In genomic region chr3:43954321-43954720, GRCh38 we compare ENCODE assay signal across 26 cellular contexts.
"Had no signal": no experiment of that assay in that cellular context is flagged by ENCODE, and none has a peak within 500 bp of the region (broad histone marks: within the 10 kb centered on the region; RNA-seq: fewer than 3 reads in every experiment).

No MANE protein-coding gene starts in this region.

- DNase-seq: activated CD4-positive, alpha-beta T cell treated with anti-CD3 and anti-CD28 coated beads for 48 hours; activated CD4-positive, alpha-beta T cell treated with anti-CD3 and anti-CD28 coated beads, Interleukin-2, amount 50 U/mL, for 48 hours; activated CD8-positive, alpha-beta memory T cell treated with anti-CD3 and anti-CD28 coated beads for 24 hours; activated effector memory CD4-positive, alpha-beta T cell treated with Interleukin-2 at 50 U/mL for 16 hours; activated naive CD4-positive, alpha-beta T cell treated with Interleukin-2 at 50 U/mL for 16 hours; aorta; cerebellar nuclear complex; dorsolateral prefrontal cortex; heart right ventricle; left lung; lower lobe of right lung; mesendoderm; right lobe of liver; stimulated activated CD4-positive, alpha-beta T cell treated with anti-CD3 and anti-CD28 coated beads, Interleukin-15, amount 100 ng/mL, for 24 hours; stimulated activated CD4-positive, alpha-beta T cell treated with anti-CD3 and anti-CD28 coated beads, Interleukin-2, amount 100 ng/mL, for 24 hours; stimulated activated naive B cell treated with anti-CD40 and anti-IgM and Interleukin-4, amounts not matched to agents 10 μg/mL and 1 μg/mL and 100 μg/mL, for 72 hours; stomach; tibial artery had no signal

- H3K36me3 ChIP-seq: cardiac muscle cell, esophagus muscularis mucosa, heart right ventricle, left lung, lower lobe of right lung, right lobe of liver, stomach, tibial artery had no signal

- H3K4me3 ChIP-seq: cardiac muscle cell, coronary artery, dorsolateral prefrontal cortex, esophagus muscularis mucosa, heart right ventricle, left lung, lower lobe of right lung, right lobe of liver, stomach, tibial artery had no signal

- ATAC-seq: activated CD4-positive, CD25-positive, alpha-beta regulatory T cell treated with anti-CD3 and anti-CD28 coated beads, Interleukin-2, amount 50 U/mL, for 24 hours; right lobe of liver; stimulated activated naive B cell treated with anti-CD40 and anti-IgM and Interleukin-4, amounts not matched to agents 10 μg/mL and 1 μg/mL and 100 μg/mL, for 72 hours had no signal

- H3K27me3 ChIP-seq: right lobe of liver had no signal

- H3K27ac ChIP-seq: cardiac muscle cell, coronary artery, dorsolateral prefrontal cortex, esophagus muscularis mucosa, heart right ventricle, left lung, lower lobe of right lung, right lobe of liver, stomach, tibial artery, VCaP had no signal

- H3K9me3 ChIP-seq: esophagus muscularis mucosa, heart right ventricle, left lung, lower lobe of right lung, right lobe of liver, stomach, tibial artery had no signal

- H3K4me1 ChIP-seq: left lung, lower lobe of right lung, right lobe of liver had no signal

- H3K9me3 Mint-ChIP-seq: brain; nephron; stimulated activated naive B cell treated with anti-CD40 and anti-IgM and Interleukin-4, amounts not matched to agents 10 μg/mL and 1 μg/mL and 100 μg/mL, for 72 hours had no signal

- H3K36me3 Mint-ChIP-seq: activated naive CD8-positive, alpha-beta T cell; brain; stimulated activated naive B cell treated with anti-CD40 and anti-IgM and Interleukin-4, amounts not matched to agents 10 μg/mL and 1 μg/mL and 100 μg/mL, for 72 hours had no signal

- H3K27ac Mint-ChIP-seq: activated naive CD8-positive, alpha-beta T cell; nephron; stimulated activated naive B cell treated with anti-CD40 and anti-IgM and Interleukin-4, amounts not matched to agents 10 μg/mL and 1 μg/mL and 100 μg/mL, for 72 hours had no signal

- H3K4me3 Mint-ChIP-seq: activated naive CD8-positive, alpha-beta T cell; brain; nephron; stimulated activated naive B cell treated with anti-CD40 and anti-IgM and Interleukin-4, amounts not matched to agents 10 μg/mL and 1 μg/mL and 100 μg/mL, for 72 hours had no signal
